ENCODE assay signal across 26 cellular contexts in the genomic region with DNA sequence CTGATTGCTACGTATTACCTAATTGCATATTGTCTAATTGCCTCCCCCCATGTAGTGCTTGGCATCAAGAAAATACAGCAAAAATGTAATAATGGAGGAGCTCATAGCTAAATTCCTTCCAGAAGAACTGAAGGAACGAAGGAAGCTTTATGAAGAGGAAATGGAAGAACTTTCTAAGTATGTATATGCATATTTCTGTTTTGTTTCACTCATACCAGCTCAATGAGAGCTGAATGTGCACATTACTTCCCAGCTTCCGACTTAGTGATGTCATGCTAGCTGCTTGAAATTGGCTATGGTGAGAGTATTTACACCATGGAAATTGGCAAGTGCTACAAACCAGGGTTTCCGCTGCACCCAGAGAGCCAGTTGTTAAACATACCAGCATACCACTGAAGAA.
"Had no signal": no experiment of that assay in that cellular context is flagged by ENCODE, and none has a peak within 500 bp of the region (broad histone marks: within the 10 kb centered on the region; RNA-seq: fewer than 3 reads in every experiment).

No MANE protein-coding gene starts in this region.

- H3K27me3 ChIP-seq: neutrophil, ovary, right lobe of liver, sigmoid colon, stomach, thyroid gland, upper lobe of right lung, uterus had no signal

- ATAC-seq: naive thymus-derived CD8-positive, alpha-beta T cell; natural killer cell treated with Interleukin-12 subunit alpha and Interleukin-12 subunit beta and Interleukin-15 and Interleukin-18, amount 100 ng/mL, for 72 hours; psoas muscle; right cardiac atrium; right lobe of liver; stimulated activated effector memory CD8-positive, alpha-beta T cell treated with anti-CD3 and anti-CD28 coated beads, Interleukin-12 subunit alpha, Interleukin-12 subunit beta, amount 100 ng/mL, for 72 hours; stimulated activated naive B cell treated with anti-CD40 and anti-IgM and Interleukin-4, amounts not matched to agents 10 μg/mL and 1 μg/mL and 100 μg/mL, for 72 hours; upper lobe of right lung had no signal

- H3K9me3 ChIP-seq: neutrophil, ovary, psoas muscle, right lobe of liver, sigmoid colon, stomach, thoracic aorta, thyroid gland, tibial nerve, upper lobe of right lung, uterus had no signal

- H3K4me3 ChIP-seq: ovary, psoas muscle, right lobe of liver, sigmoid colon, stomach, thoracic aorta, thyroid gland, tibial nerve, upper lobe of right lung, uterus had no signal

- DNase-seq: naive thymus-derived CD8-positive, alpha-beta T cell; nephron progenitor cell; nucleus accumbens; ovary; posterior cingulate gyrus; psoas muscle; right cardiac atrium; right lobe of liver; sigmoid colon; small intestine; stimulated activated CD4-positive, alpha-beta T cell treated with anti-CD3 and anti-CD28 coated beads, Interleukin-15, amount 100 ng/mL, for 24 hours; stimulated activated CD4-positive, alpha-beta T cell treated with anti-CD3 and anti-CD28 coated beads, Interleukin-2, amount 100 ng/mL, for 24 hours; stimulated activated CD4-positive, alpha-beta T cell treated with anti-CD3 and anti-CD28 coated beads, Interleukin-2, amount 100 ng/mL, for 48 hours; stimulated activated CD4-positive, alpha-beta T cell treated with anti-CD3 and anti-CD28 coated beads, Interleukin-4, amount 100 ng/mL, for 24 hours; stimulated activated naive B cell treated with anti-CD40 and anti-IgM and Interleukin-4, amounts not matched to agents 10 μg/mL and 1 μg/mL and 100 μg/mL, for 72 hours; stimulated activated naive CD4-positive, alpha-beta T cell treated with Interleukin-2 at 50 U/mL for 16 hours; stomach; thyroid gland; upper lobe of right lung; uterus had no signal

- H3K4me1 ChIP-seq: parathyroid adenoma, psoas muscle, right lobe of liver, sigmoid colon, thyroid gland, tibial nerve, upper lobe of right lung, uterus had no signal

- H3K27ac ChIP-seq: neutrophil, ovary, parathyroid adenoma, psoas muscle, right lobe of liver, sigmoid colon, stomach, thoracic aorta, thyroid gland, tibial nerve, upper lobe of right lung, uterus had no signal

- H3K79me2 ChIP-seq: parathyroid adenoma had no signal

- H2AFZ ChIP-seq: parathyroid adenoma had no signal

- H3K36me3 ChIP-seq: neutrophil, ovary, thoracic aorta, uterus had no signal
